In the genomic region with DNA sequence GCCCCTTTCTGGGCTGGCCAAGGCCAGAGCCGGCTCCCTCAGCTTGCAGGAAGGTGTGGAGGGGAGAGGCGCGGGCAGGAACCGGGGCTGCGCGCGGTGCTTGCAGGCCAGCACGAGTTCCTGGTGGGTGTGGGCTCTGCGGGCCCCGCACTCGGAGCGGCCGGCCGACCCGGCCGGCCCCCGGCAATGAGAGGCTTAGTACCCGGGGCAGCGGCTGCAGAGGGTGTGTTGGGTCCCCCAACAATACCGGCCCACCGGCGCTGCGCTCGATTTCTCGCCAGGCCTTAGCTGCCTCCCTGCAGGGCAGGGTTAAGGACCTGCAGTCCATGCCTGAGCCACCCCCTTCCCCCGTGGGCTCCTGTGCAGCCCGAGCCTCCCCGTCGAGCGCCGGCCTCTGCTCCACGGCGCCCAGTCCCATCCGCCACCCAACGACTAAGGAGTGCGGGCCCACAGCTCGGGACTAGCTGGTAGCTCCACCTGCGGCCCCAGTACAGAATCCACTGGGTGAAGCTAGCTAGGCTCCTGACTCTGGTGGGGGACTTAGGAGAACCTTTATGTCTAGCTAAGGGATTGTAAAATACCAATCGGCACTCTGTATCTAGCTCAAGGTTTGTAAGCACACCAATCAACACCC, we compare ENCODE assay signal across 1 cellular context.
TF ChIP-seq lines count a peak whose summit lies in the region.

No MANE protein-coding gene starts in this region.

TF ChIP-seq in GM23338, 12 proteins besides CTCF, POLR2A, EP300 and RAD21 (continued from another document):
- TF ChIP-seq, protein P1, sequence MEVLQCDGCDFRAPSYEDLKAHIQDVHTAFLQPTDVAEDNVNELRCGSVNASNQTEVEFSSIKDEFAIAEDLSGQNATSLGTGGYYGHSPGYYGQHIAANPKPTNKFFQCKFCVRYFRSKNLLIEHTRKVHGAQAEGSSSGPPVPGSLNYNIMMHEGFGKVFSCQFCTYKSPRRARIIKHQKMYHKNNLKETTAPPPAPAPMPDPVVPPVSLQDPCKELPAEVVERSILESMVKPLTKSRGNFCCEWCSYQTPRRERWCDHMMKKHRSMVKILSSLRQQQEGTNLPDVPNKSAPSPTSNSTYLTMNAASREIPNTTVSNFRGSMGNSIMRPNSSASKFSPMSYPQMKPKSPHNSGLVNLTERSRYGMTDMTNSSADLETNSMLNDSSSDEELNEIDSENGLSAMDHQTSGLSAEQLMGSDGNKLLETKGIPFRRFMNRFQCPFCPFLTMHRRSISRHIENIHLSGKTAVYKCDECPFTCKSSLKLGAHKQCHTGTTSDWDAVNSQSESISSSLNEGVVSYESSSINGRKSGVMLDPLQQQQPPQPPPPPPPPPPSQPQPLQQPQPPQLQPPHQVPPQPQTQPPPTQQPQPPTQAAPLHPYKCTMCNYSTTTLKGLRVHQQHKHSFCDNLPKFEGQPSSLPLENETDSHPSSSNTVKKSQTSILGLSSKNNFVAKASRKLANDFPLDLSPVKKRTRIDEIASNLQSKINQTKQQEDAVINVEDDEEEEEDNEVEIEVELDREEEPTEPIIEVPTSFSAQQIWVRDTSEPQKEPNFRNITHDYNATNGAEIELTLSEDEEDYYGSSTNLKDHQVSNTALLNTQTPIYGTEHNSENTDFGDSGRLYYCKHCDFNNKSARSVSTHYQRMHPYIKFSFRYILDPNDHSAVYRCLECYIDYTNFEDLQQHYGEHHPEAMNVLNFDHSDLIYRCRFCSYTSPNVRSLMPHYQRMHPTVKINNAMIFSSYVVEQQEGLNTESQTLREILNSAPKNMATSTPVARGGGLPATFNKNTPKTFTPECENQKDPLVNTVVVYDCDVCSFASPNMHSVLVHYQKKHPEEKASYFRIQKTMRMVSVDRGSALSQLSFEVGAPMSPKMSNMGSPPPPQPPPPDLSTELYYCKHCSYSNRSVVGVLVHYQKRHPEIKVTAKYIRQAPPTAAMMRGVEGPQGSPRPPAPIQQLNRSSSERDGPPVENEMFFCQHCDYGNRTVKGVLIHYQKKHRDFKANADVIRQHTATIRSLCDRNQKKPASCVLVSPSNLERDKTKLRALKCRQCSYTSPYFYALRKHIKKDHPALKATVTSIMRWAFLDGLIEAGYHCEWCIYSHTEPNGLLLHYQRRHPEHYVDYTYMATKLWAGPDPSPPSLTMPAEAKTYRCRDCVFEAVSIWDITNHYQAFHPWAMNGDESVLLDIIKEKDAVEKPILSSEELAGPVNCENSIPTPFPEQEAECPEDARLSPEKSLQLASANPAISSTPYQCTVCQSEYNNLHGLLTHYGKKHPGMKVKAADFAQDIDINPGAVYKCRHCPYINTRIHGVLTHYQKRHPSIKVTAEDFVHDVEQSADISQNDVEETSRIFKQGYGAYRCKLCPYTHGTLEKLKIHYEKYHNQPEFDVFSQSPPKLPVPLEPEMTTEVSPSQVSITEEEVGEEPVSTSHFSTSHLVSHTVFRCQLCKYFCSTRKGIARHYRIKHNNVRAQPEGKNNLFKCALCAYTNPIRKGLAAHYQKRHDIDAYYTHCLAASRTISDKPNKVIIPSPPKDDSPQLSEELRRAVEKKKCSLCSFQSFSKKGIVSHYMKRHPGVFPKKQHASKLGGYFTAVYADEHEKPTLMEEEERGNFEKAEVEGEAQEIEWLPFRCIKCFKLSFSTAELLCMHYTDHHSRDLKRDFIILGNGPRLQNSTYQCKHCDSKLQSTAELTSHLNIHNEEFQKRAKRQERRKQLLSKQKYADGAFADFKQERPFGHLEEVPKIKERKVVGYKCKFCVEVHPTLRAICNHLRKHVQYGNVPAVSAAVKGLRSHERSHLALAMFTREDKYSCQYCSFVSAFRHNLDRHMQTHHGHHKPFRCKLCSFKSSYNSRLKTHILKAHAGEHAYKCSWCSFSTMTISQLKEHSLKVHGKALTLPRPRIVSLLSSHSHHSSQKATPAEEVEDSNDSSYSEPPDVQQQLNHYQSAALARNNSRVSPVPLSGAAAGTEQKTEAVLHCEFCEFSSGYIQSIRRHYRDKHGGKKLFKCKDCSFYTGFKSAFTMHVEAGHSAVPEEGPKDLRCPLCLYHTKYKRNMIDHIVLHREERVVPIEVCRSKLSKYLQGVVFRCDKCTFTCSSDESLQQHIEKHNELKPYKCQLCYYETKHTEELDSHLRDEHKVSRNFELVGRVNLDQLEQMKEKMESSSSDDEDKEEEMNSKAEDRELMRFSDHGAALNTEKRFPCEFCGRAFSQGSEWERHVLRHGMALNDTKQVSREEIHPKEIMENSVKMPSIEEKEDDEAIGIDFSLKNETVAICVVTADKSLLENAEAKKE (CRISPR knock-in tag; IDR thresholded peaks at IDR 0.05): no peak
- TF ChIP-seq STAT1 (IDR thresholded peaks at IDR 0.05; ENCODE audit: unreplicated experiment): no peak
- no peak for TF ChIP-seq ZNF114 (CRISPR knock-in tag; IDR thresholded peaks at IDR 0.05)
- TF ChIP-seq EZH2phosphoT487 (IDR thresholded peaks at IDR 0.05; ENCODE audit: unreplicated experiment): no peak
- no peak for TF ChIP-seq ZNF331 (CRISPR knock-in tag; IDR thresholded peaks at IDR 0.05; ENCODE audit: low read depth)
- TF ChIP-seq REST (IDR thresholded peaks at IDR 0.05; ENCODE audit: unreplicated experiment): no peak
- no peak for TF ChIP-seq POLR2AphosphoS5 (IDR thresholded peaks at IDR 0.05; ENCODE audit: low read depth)
